In genomic region chr17:4250887-4251286, GRCh38 we compare ENCODE assay signal across 26 cellular contexts. TPM values are rescaled to one million over a fixed set of nuclear protein-coding genes. Genes with fewer than 3 reads are reported as not detected.
A peak's percentile ranks its signal among the peaks of the same experiment; 100 is the strongest.
DNase-seq lines count a peak whose midpoint lies in the region; ATAC-seq, FAIRE-seq and TF ChIP-seq lines count a peak whose summit lies in the region.
"Had no signal": no experiment of that assay in that cellular context is flagged by ENCODE, and none has a peak within 500 bp of the region (broad histone marks: within the 10 kb centered on the region; RNA-seq: fewer than 3 reads in every experiment).

No MANE protein-coding gene starts in this region.

- H3K27ac ChIP-seq in Karpas-422 (ENCODE audit: low read length) (no peak overlapping the region), HepG2 (ENCODE audit: extremely low read length, insufficient read depth, low read length) (no peak overlapping the region)
- H3K27ac ChIP-seq: A549; BLaER1 treated with 17β-estradiol and CSF1 and Interleukin-3, amounts not matched to agents 10 nM and 100 nM had no signal

- CTCF ChIA-PET in HepG2 (lab: Yijun Ruan, JAX; ENCODE audit: low intra/inter-chr PET ratio, low total read pairs), result no interaction called here

- peak; percentile 56 for FAIRE-seq in GM12891 (lab: Jason Lieb, UNC)
- FAIRE-seq in HepG2 (lab: Jason Lieb, UNC), result no peak
- FAIRE-seq: A549, D721Med, GM12878, GM18507, H54 had no signal

- H3K4me1 Mint-ChIP-seq in endothelial cell (ENCODE audit: unreplicated experiment), result no peaks in the 10 kb centered on the region

- ATAC-seq in Right ventricle myocardium superior (ENCODE audit: poor library complexity) (peak; percentile 19), Right ventricle myocardium inferior (no peak), HepG2 (no peak), GM19351 (IDR thresholded peaks at IDR 0.05; ENCODE audit: unreplicated experiment) (no peak)
- ATAC-seq: A549, GM12878 had no signal

- no peaks in the 10 kb centered on the region for H3K27me3 ChIP-seq in Karpas-422 (ENCODE audit: low read length)
- no peaks in the 10 kb centered on the region for H3K27me3 ChIP-seq in HepG2 (ENCODE audit: control insufficient read depth in 1 of 2, insufficient read depth in 2 of 2, low read length in 2 of 2)
- H3K27me3 ChIP-seq: BE2C; BLaER1 treated with 17β-estradiol and CSF1 and Interleukin-3, amounts not matched to agents 10 nM and 100 nM had no signal

- H3K36me3 ChIP-seq in Karpas-422 (ENCODE audit: insufficient read depth, low read length) (peaks cover 17% of the 10 kb centered on the region), HepG2 (replicated peaks in 1 of 2; ENCODE audit: control insufficient read depth in 1 of 2, insufficient read depth in 2 of 2, low read length in 2 of 2) (peaks cover 2 to 5% of the 10 kb centered on the region in 2 experiments; a peak in 1 of 5 replicates)
- H3K36me3 ChIP-seq: BE2C had no signal

- H3K36me3 Mint-ChIP-seq in endothelial cell (ENCODE audit: low read depth, unreplicated experiment), result peaks cover 10% of the 10 kb centered on the region

- no TSS peak for BruUV-seq in HepG2 (replicated peaks; lab: Mats Ljungman, UMichigan)

- H3K27me3 Mint-ChIP-seq in endothelial cell (ENCODE audit: unreplicated experiment), result no peaks in the 10 kb centered on the region
- H3K27me3 Mint-ChIP-seq: CD4-positive, alpha-beta T cell; CD8-positive, alpha-beta memory T cell had no signal

- POLR2A ChIA-PET in HepG2 (lab: Yijun Ruan, JAX), result no interaction called here

- no peaks in the 10 kb centered on the region for H3K9me2 ChIP-seq in Karpas-422 (replicated peaks; ENCODE audit: insufficient read depth, low read length)

- intact Hi-C loops in Right ventricle myocardium superior (cut with DNase I), result no loop called here
- intact Hi-C loops in Right ventricle myocardium inferior (cut with DNase I), result no loop called here
- intact Hi-C loops in HepG2 (cut with micrococcal nuclease; ENCODE audit: unreplicated experiment), result no loop called here

- TF ChIP-seq RAD21 in HepG2 (CRISPR knock-in tag; IDR thresholded peaks at IDR 0.05), result no peak

- TF ChIP-seq EP300 in HepG2 (IDR thresholded peaks at IDR 0.05; ENCODE audit: low read depth in 2 of 2, low read length in 2 of 2), result no peak
- TF ChIP-seq EP300 in HepG2 (CRISPR knock-in tag; IDR thresholded peaks at IDR 0.05; ENCODE audit: borderline replicate concordance), result no peak

- H2AFZ ChIP-seq in Karpas-422 (ENCODE audit: low read length) (no peak overlapping the region), HepG2 (ENCODE audit: low read length) (no peak overlapping the region)

- H3K4me1 ChIP-seq in Karpas-422 (ENCODE audit: low read length), result peaks cover 13% of the 10 kb centered on the region
- peaks cover 28% of the 10 kb centered on the region for H3K4me1 ChIP-seq in HepG2 (ENCODE audit: insufficient read depth, low read length)
- H3K4me1 ChIP-seq: BE2C had no signal

- no peak overlapping the region for H3K4me3 Mint-ChIP-seq in endothelial cell (ENCODE audit: unreplicated experiment)
- H3K4me3 Mint-ChIP-seq: CD14-positive monocyte; CD4-positive, alpha-beta T cell; CD8-positive, alpha-beta memory T cell had no signal

- WGBS in HepG2 (ENCODE audit: low lambda C conversion rate), result 88% methylated on average over 2 of the region's 2 CpGs

- H3K9ac ChIP-seq in Karpas-422 (ENCODE audit: low read length), result no peak overlapping the region
- H3K9ac ChIP-seq in HepG2 (ENCODE audit: insufficient read depth, low read depth, low read length), result no peak overlapping the region
- H3K9ac ChIP-seq: BLaER1 treated with 17β-estradiol and CSF1 and Interleukin-3, amounts not matched to agents 10 nM and 100 nM had no signal

- no peak overlapping the region for H3K4me3 ChIP-seq in Karpas-422 (ENCODE audit: low read length)
- H3K4me3 ChIP-seq in HepG2 (replicated peaks in 1 of 3; ENCODE audit: insufficient read depth in 1 of 3, low read depth in 2 of 3, low read length in 3 of 3), result no peak overlapping the region
- H3K4me3 ChIP-seq: A549; BLaER1 treated with 17β-estradiol and CSF1 and Interleukin-3, amounts not matched to agents 10 nM and 100 nM; GM12878; HAP-1 had no signal

- peak overlapping the region; percentile 61 for H3K27ac Mint-ChIP-seq in endothelial cell (ENCODE audit: unreplicated experiment)
- H3K27ac Mint-ChIP-seq: CD14-positive monocyte; CD4-positive, alpha-beta T cell had no signal

- peaks cover 99% of the 10 kb centered on the region for H3K79me2 ChIP-seq in Karpas-422 (ENCODE audit: low read length)
- H3K79me2 ChIP-seq in HepG2 (ENCODE audit: insufficient read depth, low read length), result peaks cover 61% of the 10 kb centered on the region

- H3K4me2 ChIP-seq in Karpas-422 (ENCODE audit: low read depth, low read length, poor library complexity, severe bottlenecking), result peak overlapping the region; percentile 23
- H3K4me2 ChIP-seq in HepG2 (ENCODE audit: low read depth, low read length), result no peak overlapping the region
- H3K4me2 ChIP-seq: A549; BLaER1 treated with 17β-estradiol and CSF1 and Interleukin-3, amounts not matched to agents 10 nM and 100 nM had no signal

- no peak for DNase-seq in Right ventricle myocardium superior
- DNase-seq in Right ventricle myocardium inferior (ENCODE audit: missing footprints), result no peak
- DNase-seq in GM12891 (ENCODE audit: insufficient read length, low spot score), result no peak
- no peak for DNase-seq in Karpas-422
- DNase-seq in endothelial cell (ENCODE audit: low spot score), result no peak
- no peak for DNase-seq in HepG2 (ENCODE audit: low spot score)
- DNase-seq: 8988T; ACHN; AML-193; BE2C; CD4-positive, alpha-beta T cell; CD8-positive, alpha-beta memory T cell; DMS 273 treated with DMSO at 0.1 percent for 48 hours; DMS79; EL; GDM1; GOT3 had no signal

- no peaks in the 10 kb centered on the region for H3K9me3 ChIP-seq in Karpas-422 (ENCODE audit: low read length)
- H3K9me3 ChIP-seq in HepG2 (ENCODE audit: low read length), result no peaks in the 10 kb centered on the region
- H3K9me3 ChIP-seq: A549; BE2C; BLaER1 treated with 17β-estradiol and CSF1 and Interleukin-3, amounts not matched to agents 10 nM and 100 nM; HAP-1 had no signal

- TF ChIP-seq POLR2A in GM12891 (IDR thresholded peaks at IDR 0.05; ENCODE audit: low read depth, low read length) (no peak), HepG2 (IDR thresholded peaks at IDR 0.05; ENCODE audit: insufficient read depth in 1 of 2, low read depth in 2 of 2, low read length in 2 of 2) (no peak)

- H4K20me1 ChIP-seq in Karpas-422 (ENCODE audit: insufficient read depth, low read depth, low read length) (peaks cover 49% of the 10 kb centered on the region), HepG2 (ENCODE audit: insufficient read depth, low read length) (peaks cover 3% of the 10 kb centered on the region; the same call in 1 of the 2 replicates)

- H3K9me3 Mint-ChIP-seq in endothelial cell (ENCODE audit: unreplicated experiment), result no peaks in the 10 kb centered on the region
- H3K9me3 Mint-ChIP-seq: CD14-positive monocyte; CD4-positive, alpha-beta T cell; CD8-positive, alpha-beta memory T cell had no signal

- in situ Hi-C loops in HepG2 (cut with HindIII; ENCODE audit: extremely low pct_ligation_motif_present, low pct_unique_long_range_greater_than_20kb), result no loop called here

- no peak for TF ChIP-seq CTCF in endothelial cell (IDR thresholded peaks at IDR 0.05; ENCODE audit: unreplicated experiment)
- TF ChIP-seq CTCF in HepG2 (CRISPR knock-in tag; IDR thresholded peaks at IDR 0.05), result no peak

TF ChIP-seq in GM12891, 5 proteins besides CTCF, POLR2A, EP300 and RAD21:
- TF ChIP-seq TAF1 (IDR thresholded peaks at IDR 0.05; ENCODE audit: low read depth, low read length) (no peak), SPI1 (IDR thresholded peaks at IDR 0.05; ENCODE audit: low read depth, low read length) (no peak), PAX5 (IDR thresholded peaks at IDR 0.05; ENCODE audit: insufficient read depth, low read length, severe bottlenecking) (no peak), POU2F2 (IDR thresholded peaks at IDR 0.05; ENCODE audit: low read depth, low read length) (no peak), POLR2AphosphoS5 (IDR thresholded peaks at IDR 0.05; ENCODE audit: low read depth, low read length) (no peak)
TF ChIP-seq in GM12891: peak in this region for 0.

TF ChIP-seq in HepG2, 621 proteins besides CTCF, POLR2A, EP300 and RAD21 (continues in another document):
- TF ChIP-seq GTF3A (CRISPR knock-in tag; conservative IDR thresholded peaks at IDR 0.05), result no peak
- TF ChIP-seq FOXA1 (IDR thresholded peaks at IDR 0.05), result no peak
- no peak for TF ChIP-seq FOXA1 (CRISPR knock-in tag; IDR thresholded peaks at IDR 0.05)
- TF ChIP-seq ZNF33B (CRISPR knock-in tag; IDR thresholded peaks at IDR 0.05), result no peak
- no peak for TF ChIP-seq ZNF12 (CRISPR knock-in tag; IDR thresholded peaks at IDR 0.05)

RNA-seq across cellular contexts. Expression of gene ANKFY1, which starts 12.9 kb away (rescaled TPM):
- total RNA-seq in Right ventricle myocardium superior (25.7 TPM), Right ventricle myocardium inferior (23.3 TPM), endothelial cell (ENCODE audit: unreplicated experiment) (41.6 TPM), HepG2 (2016; rRNA removed; fragmentation: Illumina TruSeq; extraction: Trizol) (16.8 and 36.8 TPM in 2 replicates)
- 9.6 TPM for polyA plus RNA-seq in GM12891 (2012; ENCODE audit: low read depth, missing spikeins)
- 24.1 and 34.4 TPM in 2 replicates for total RNA-seq in Karpas-422 (2014; rRNA removed; shearing (Covaris generic); ENCODE audit: low replicate concordance)
- 9.6 and 12.9 TPM in 2 replicates for total RNA-seq in HepG2 (2016; cell fraction: cytosol; rRNA removed; fragmentation: Illumina TruSeq; extraction: Trizol; ENCODE audit: low read depth)
- total RNA-seq in HepG2 (2016; cell fraction: insoluble cytoplasmic fraction; rRNA removed; fragmentation: Illumina TruSeq; extraction: Trizol), result 14.9 and 36.2 TPM in 2 replicates
- total RNA-seq in HepG2 (2016; cell fraction: membrane; rRNA removed; fragmentation: Illumina TruSeq; extraction: Trizol), result 8.7 and 9.4 TPM in 2 replicates
- 26.9 and 29.7 TPM in 2 replicates for total RNA-seq in HepG2 (2016; cell fraction: nucleus; rRNA removed; fragmentation: Illumina TruSeq; extraction: Trizol)
- 11.9 and 12.7 TPM in 2 replicates for polyA plus RNA-seq in HepG2 (2011; rRNA removed)
- 6.5 and 7.6 TPM in 2 replicates for polyA plus RNA-seq in HepG2 (2011; cell fraction: cytosol; rRNA removed)
- polyA plus RNA-seq in HepG2 (2011; cell fraction: nucleus; rRNA removed), result 73.8 and 74.5 TPM in 2 replicates
- 11.5 and 14.0 TPM in 2 replicates for polyA plus RNA-seq in HepG2 (2012)
- polyA plus RNA-seq in HepG2 (2016; cell fraction: cytosol; fragmentation: Illumina TruSeq; extraction: Trizol; ENCODE audit: low read depth), result 0.83 and 0.88 TPM in 2 replicates
- polyA plus RNA-seq in HepG2 (2016; cell fraction: insoluble cytoplasmic fraction; fragmentation: Illumina TruSeq; extraction: Trizol; ENCODE audit: low read depth), result 15.5 and 18.4 TPM in 2 replicates
- 2.3 and 2.6 TPM in 2 replicates for polyA plus RNA-seq in HepG2 (2016; cell fraction: membrane; fragmentation: Illumina TruSeq; extraction: Trizol; ENCODE audit: low read depth)
- 37.7 and 41.0 TPM in 2 replicates for polyA plus RNA-seq in HepG2 (2016; cell fraction: nucleus; fragmentation: Illumina TruSeq; extraction: Trizol; ENCODE audit: insufficient read depth, low read depth)
- 47.3 and 71.2 TPM in 2 replicates for polyA minus RNA-seq in HepG2 (2011; rRNA and poly(A)+ RNA removed; ENCODE audit: low replicate concordance)
- 18.7 and 20.6 TPM in 2 replicates for polyA minus RNA-seq in HepG2 (2011; cell fraction: cytosol; rRNA and poly(A)+ RNA removed)
- polyA minus RNA-seq in HepG2 (2011; cell fraction: nucleus; rRNA and poly(A)+ RNA removed), result 36.8 and 42.4 TPM in 2 replicates
